Comparison of ENCODE assay signal across 1 cellular context in the genomic region with DNA sequence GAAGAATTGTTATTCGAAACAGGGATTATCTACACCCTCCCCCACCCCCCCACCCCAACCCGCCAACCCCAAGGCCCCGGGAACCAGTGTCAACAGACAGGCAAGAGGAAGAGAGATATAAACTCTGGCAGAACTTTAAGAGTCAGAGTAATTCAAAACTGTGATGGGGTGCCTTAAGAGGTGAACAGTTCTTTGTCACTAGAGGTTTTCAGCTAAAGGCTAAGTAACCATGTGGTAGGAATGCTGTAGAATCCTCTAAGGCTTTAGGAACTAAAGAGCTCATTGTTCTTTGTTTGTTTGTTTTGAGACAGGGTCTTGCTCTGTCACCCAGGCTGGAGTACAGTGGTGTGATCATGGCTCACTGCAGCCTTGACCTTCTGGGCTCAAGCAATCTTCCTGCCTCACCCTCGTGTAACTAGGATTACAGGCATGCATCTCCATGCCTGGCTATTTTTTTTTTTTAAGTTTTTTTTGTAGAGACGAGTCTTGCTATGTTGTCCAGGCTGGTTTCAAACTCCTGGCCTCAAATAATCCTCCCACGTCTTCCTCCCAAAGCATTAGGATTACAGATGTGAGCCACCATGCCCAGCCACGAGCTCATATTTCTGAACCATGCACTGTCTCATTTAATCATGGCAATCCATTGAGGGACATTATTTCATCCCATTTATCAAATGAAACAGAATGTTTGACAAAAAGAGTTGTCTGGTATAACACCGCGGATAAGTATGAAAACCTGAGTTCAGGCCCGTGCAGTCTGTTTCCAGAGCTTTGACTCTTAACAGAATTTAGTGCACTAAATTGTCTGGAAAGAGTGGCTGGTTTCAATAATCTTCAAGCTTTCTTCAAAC.
TF ChIP-seq lines count a peak whose summit lies in the region.

No MANE protein-coding gene starts in this region.

TF ChIP-seq in HepG2, 621 proteins besides CTCF, POLR2A, EP300 and RAD21 (continued from another document and continues in another):
- TF ChIP-seq PHF5A (CRISPR knock-in tag; IDR thresholded peaks at IDR 0.05; ENCODE audit: low read depth, unreplicated experiment) (peak; percentile 43), NFIB (CRISPR knock-in tag; IDR thresholded peaks at IDR 0.05; ENCODE audit: borderline replicate concordance) (no peak), KMT2B (CRISPR knock-in tag; IDR thresholded peaks at IDR 0.05) (peak; percentile 73), PLRG1 (conservative IDR thresholded peaks at IDR 0.05) (no peak), ZNF280D (CRISPR knock-in tag; IDR thresholded peaks at IDR 0.05) (peak; percentile 89), RCOR2 (CRISPR knock-in tag; IDR thresholded peaks at IDR 0.05) (peak; percentile 98), SP140L (CRISPR knock-in tag; IDR thresholded peaks at IDR 0.05; ENCODE audit: borderline replicate concordance) (peak; percentile 51; the same call in 1 of the 2 replicates), ZNF44 (CRISPR knock-in tag; IDR thresholded peaks at IDR 0.05) (no peak), TRAFD1 (CRISPR knock-in tag; IDR thresholded peaks at IDR 0.05; ENCODE audit: borderline replicate concordance) (0 out of 2 replicates have a peak, but pooled peaks have one; percentile 40), ZNF18 (CRISPR knock-in tag; IDR thresholded peaks at IDR 0.05; ENCODE audit: insufficient replicate concordance) (peak; percentile 98), ZNF781 (CRISPR knock-in tag; IDR thresholded peaks at IDR 0.05; ENCODE audit: borderline replicate concordance, not compliant biosample characterization) (peak; percentile 86), ZNF263 (CRISPR knock-in tag; IDR thresholded peaks at IDR 0.05) (peak; percentile 68), ZBTB40 (IDR thresholded peaks at IDR 0.05) (no peak), ZBTB40 (CRISPR knock-in tag; IDR thresholded peaks at IDR 0.05) (peak; percentile 90), HOXD1 (CRISPR knock-in tag; IDR thresholded peaks at IDR 0.05) (peak; percentile 78; the same call in 1 of the 2 replicates), ZNF33A (CRISPR knock-in tag; IDR thresholded peaks at IDR 0.05; ENCODE audit: borderline replicate concordance) (no peak), DPF2 (CRISPR knock-in tag; IDR thresholded peaks at IDR 0.05; ENCODE audit: borderline replicate concordance, low read depth) (peak; percentile 93), IRF2 (CRISPR knock-in tag; IDR thresholded peaks at IDR 0.05) (peak; percentile 97), ATF1 (CRISPR knock-in tag; IDR thresholded peaks at IDR 0.05) (peak; percentile 58), ZNF234 (CRISPR knock-in tag; conservative IDR thresholded peaks at IDR 0.05) (no peak), SRSF9 (IDR thresholded peaks at IDR 0.05; ENCODE audit: borderline replicate concordance, insufficient read depth, low read depth, low read length, poor library complexity, severe bottlenecking) (no peak), TCF12 (IDR thresholded peaks at IDR 0.05) (no peak), TCF12 (CRISPR knock-in tag; IDR thresholded peaks at IDR 0.05) (peak; percentile 97), PHF8 (CRISPR knock-in tag; IDR thresholded peaks at IDR 0.05) (peak; percentile 36), HNRNPL (IDR thresholded peaks at IDR 0.05; ENCODE audit: low read depth, low read length) (no peak), RFXANK (CRISPR knock-in tag; IDR thresholded peaks at IDR 0.05) (no peak), KMT2A (CRISPR knock-in tag; IDR thresholded peaks at IDR 0.05) (no peak), ONECUT2 (CRISPR knock-in tag; IDR thresholded peaks at IDR 0.05) (peak; percentile 51; the same call in 1 of the 2 replicates), SMAD3 (CRISPR knock-in tag; IDR thresholded peaks at IDR 0.05) (peak; percentile 91), ZNF790 (CRISPR knock-in tag; IDR thresholded peaks at IDR 0.05; ENCODE audit: borderline replicate concordance) (0 out of 2 replicates have a peak, but pooled peaks have one; percentile 72), ETV5 (CRISPR knock-in tag; IDR thresholded peaks at IDR 0.05; ENCODE audit: borderline replicate concordance) (peak; percentile 95)
- TF ChIP-seq, protein P1, sequence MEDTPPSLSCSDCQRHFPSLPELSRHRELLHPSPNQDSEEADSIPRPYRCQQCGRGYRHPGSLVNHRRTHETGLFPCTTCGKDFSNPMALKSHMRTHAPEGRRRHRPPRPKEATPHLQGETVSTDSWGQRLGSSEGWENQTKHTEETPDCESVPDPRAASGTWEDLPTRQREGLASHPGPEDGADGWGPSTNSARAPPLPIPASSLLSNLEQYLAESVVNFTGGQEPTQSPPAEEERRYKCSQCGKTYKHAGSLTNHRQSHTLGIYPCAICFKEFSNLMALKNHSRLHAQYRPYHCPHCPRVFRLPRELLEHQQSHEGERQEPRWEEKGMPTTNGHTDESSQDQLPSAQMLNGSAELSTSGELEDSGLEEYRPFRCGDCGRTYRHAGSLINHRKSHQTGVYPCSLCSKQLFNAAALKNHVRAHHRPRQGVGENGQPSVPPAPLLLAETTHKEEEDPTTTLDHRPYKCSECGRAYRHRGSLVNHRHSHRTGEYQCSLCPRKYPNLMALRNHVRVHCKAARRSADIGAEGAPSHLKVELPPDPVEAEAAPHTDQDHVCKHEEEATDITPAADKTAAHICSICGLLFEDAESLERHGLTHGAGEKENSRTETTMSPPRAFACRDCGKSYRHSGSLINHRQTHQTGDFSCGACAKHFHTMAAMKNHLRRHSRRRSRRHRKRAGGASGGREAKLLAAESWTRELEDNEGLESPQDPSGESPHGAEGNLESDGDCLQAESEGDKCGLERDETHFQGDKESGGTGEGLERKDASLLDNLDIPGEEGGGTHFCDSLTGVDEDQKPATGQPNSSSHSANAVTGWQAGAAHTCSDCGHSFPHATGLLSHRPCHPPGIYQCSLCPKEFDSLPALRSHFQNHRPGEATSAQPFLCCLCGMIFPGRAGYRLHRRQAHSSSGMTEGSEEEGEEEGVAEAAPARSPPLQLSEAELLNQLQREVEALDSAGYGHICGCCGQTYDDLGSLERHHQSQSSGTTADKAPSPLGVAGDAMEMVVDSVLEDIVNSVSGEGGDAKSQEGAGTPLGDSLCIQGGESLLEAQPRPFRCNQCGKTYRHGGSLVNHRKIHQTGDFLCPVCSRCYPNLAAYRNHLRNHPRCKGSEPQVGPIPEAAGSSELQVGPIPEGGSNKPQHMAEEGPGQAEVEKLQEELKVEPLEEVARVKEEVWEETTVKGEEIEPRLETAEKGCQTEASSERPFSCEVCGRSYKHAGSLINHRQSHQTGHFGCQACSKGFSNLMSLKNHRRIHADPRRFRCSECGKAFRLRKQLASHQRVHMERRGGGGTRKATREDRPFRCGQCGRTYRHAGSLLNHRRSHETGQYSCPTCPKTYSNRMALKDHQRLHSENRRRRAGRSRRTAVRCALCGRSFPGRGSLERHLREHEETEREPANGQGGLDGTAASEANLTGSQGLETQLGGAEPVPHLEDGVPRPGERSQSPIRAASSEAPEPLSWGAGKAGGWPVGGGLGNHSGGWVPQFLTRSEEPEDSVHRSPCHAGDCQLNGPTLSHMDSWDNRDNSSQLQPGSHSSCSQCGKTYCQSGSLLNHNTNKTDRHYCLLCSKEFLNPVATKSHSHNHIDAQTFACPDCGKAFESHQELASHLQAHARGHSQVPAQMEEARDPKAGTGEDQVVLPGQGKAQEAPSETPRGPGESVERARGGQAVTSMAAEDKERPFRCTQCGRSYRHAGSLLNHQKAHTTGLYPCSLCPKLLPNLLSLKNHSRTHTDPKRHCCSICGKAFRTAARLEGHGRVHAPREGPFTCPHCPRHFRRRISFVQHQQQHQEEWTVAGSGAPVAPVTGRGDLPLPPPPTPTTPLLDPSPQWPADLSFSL (CRISPR knock-in tag; IDR thresholded peaks at IDR 0.05) = 0 out of 2 replicates have a peak, but pooled peaks have one; percentile 24
